In the genomic region with DNA sequence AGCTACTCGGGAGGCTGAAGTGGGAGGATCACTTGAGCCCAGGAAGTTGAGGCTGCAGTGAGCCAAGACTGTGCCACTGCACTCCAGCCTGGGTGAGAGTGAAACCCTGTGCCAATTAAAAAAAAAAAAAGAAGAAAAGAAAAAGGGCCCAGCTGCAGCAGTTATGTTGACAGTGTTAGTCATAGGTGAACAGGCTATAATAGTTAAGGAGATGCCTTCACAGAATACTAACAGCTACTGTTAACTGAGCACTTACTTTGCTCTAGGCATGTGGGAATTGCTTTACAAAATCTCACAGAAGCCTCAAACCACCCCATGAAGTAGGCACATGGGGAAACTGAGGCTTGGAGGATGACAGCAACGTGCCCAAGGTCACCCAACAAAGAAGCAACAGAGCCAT, we compare ENCODE assay signal across 1 cellular context.
TF ChIP-seq lines count a peak whose summit lies in the region.

No MANE protein-coding gene starts in this region.

TF ChIP-seq in HEK293, 187 proteins besides CTCF, POLR2A, EP300 and RAD21 (continued from another document):
- TF ChIP-seq, protein P1, sequence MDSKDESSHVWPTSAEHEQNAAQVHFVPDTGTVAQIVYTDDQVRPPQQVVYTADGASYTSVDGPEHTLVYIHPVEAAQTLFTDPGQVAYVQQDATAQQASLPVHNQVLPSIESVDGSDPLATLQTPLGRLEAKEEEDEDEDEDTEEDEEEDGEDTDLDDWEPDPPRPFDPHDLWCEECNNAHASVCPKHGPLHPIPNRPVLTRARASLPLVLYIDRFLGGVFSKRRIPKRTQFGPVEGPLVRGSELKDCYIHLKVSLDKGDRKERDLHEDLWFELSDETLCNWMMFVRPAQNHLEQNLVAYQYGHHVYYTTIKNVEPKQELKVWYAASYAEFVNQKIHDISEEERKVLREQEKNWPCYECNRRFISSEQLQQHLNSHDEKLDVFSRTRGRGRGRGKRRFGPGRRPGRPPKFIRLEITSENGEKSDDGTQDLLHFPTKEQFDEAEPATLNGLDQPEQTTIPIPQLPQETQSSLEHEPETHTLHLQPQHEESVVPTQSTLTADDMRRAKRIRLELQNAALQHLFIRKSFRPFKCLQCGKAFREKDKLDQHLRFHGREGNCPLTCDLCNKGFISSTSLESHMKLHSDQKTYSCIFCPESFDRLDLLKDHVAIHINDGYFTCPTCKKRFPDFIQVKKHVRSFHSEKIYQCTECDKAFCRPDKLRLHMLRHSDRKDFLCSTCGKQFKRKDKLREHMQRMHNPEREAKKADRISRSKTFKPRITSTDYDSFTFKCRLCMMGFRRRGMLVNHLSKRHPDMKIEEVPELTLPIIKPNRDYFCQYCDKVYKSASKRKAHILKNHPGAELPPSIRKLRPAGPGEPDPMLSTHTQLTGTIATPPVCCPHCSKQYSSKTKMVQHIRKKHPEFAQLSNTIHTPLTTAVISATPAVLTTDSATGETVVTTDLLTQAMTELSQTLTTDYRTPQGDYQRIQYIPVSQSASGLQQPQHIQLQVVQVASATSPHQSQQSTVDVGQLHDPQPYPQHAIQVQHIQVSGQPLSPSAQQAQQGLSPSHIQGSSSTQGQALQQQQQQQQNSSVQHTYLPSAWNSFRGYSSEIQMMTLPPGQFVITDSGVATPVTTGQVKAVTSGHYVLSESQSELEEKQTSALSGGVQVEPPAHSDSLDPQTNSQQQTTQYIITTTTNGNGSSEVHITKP (tag by site-specific recombination; IDR thresholded peaks at IDR 0.05) = peak; percentile 25
- no peak for TF ChIP-seq ZNF658 (tag by site-specific recombination; IDR thresholded peaks at IDR 0.05)
- 0 out of 2 replicates have a peak, but pooled peaks have one; percentile 13 for TF ChIP-seq BCL11A (tag by site-specific recombination; IDR thresholded peaks at IDR 0.05; ENCODE audit: low read depth)
- no peak for TF ChIP-seq ZNF621 (tag by site-specific recombination; IDR thresholded peaks at IDR 0.05)
- no peak for TF ChIP-seq KLF7 (tag by site-specific recombination; IDR thresholded peaks at IDR 0.05; ENCODE audit: borderline replicate concordance)
- TF ChIP-seq, protein P2, sequence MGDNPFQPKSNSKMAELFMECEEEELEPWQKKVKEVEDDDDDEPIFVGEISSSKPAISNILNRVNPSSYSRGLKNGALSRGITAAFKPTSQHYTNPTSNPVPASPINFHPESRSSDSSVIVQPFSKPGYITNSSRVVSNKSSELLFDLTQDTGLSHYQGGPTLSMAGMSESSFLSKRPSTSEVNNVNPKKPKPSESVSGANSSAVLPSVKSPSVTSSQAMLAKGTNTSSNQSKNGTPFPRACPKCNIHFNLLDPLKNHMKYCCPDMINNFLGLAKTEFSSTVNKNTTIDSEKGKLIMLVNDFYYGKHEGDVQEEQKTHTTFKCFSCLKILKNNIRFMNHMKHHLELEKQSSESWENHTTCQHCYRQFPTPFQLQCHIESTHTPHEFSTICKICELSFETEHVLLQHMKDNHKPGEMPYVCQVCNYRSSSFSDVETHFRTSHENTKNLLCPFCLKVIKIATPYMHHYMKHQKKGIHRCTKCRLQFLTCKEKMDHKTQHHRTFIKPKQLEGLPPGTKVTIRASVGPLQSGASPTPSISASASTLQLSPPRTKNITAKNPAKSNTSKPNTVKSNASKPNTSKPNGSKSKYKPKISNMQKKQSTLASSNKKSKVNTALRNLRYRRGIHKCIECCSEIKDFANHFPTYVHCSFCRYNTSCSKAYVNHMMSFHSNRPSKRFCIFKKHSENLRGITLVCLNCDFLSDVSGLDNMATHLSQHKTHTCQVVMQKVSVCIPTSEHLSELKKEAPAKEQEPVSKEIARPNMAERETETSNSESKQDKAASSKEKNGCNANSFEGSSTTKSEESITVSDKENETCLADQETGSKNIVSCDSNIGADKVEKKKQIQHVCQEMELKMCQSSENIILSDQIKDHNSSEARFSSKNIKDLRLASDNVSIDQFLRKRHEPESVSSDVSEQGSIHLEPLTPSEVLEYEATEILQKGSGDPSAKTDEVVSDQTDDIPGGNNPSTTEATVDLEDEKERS (tag by site-specific recombination; IDR thresholded peaks at IDR 0.05) = 0 out of 2 replicates have a peak, but pooled peaks have one; percentile 27
- no peak for TF ChIP-seq TRIM28 (IDR thresholded peaks at IDR 0.05; ENCODE audit: borderline replicate concordance, low read length)
- no peak for TF ChIP-seq SCRT1 (tag by site-specific recombination; IDR thresholded peaks at IDR 0.05; ENCODE audit: borderline replicate concordance)
- TF ChIP-seq ZNF791 (tag by site-specific recombination; IDR thresholded peaks at IDR 0.05) = no peak
